34 cellular contexts compared by ENCODE assay signal in genomic region chr18:36897253-36897652, GRCh38.
"Had no signal": no experiment of that assay in that cellular context is flagged by ENCODE, and none has a peak within 500 bp of the region (broad histone marks: within the 10 kb centered on the region; RNA-seq: fewer than 3 reads in every experiment).

No MANE protein-coding gene starts in this region.

- H3K4me2 ChIP-seq: KMS-11 had no signal

- H3K27ac ChIP-seq: KMS-11 had no signal

- H3K9ac ChIP-seq: KMS-11 had no signal

- H3K36me3 ChIP-seq: MG63 had no signal

- DNase-seq: Kasumi-1, MG63, MM.1S, MV-4-11, NCI-H1048, NCI-H1092, NCI-H1092 treated with DMSO at 0.1 percent for 48 hours, NCI-H1105, NCI-H1105 treated with DMSO at 0.1 percent for 48 hours, NCI-H1417, NCI-H1417 treated with DMSO at 0.1 percent for 48 hours, NCI-H1436, NCI-H1436 treated with DMSO at 0.1 percent for 48 hours, NCI-H146, NCI-H1694, NCI-H1694 treated with DMSO at 0.1 percent for 48 hours, NCI-H187, NCI-H187 treated with DMSO at 0.1 percent for 48 hours, NCI-H1930, NCI-H2029, NCI-H2029 treated with DMSO at 0.1 percent for 48 hours, NCI-H2081, NCI-H2081 treated with DMSO at 0.1 percent for 48 hours, NCI-H2107, NCI-H2171, NCI-H2171 treated with DMSO at 0.1 percent for 48 hours, NCI-H2227 treated with DMSO at 0.1 percent for 48 hours, NCI-H226, NCI-H345, NCI-H446, NCI-H446 treated with DMSO at 0.1 percent for 48 hours, NCI-H510A, NCI-H510A treated with DMSO at 0.1 percent for 48 hours had no signal

- H3K27me3 ChIP-seq: MG63 had no signal

- H3K4me3 ChIP-seq: MG63 had no signal
